13 cellular contexts compared by ENCODE assay signal in the genomic region with DNA sequence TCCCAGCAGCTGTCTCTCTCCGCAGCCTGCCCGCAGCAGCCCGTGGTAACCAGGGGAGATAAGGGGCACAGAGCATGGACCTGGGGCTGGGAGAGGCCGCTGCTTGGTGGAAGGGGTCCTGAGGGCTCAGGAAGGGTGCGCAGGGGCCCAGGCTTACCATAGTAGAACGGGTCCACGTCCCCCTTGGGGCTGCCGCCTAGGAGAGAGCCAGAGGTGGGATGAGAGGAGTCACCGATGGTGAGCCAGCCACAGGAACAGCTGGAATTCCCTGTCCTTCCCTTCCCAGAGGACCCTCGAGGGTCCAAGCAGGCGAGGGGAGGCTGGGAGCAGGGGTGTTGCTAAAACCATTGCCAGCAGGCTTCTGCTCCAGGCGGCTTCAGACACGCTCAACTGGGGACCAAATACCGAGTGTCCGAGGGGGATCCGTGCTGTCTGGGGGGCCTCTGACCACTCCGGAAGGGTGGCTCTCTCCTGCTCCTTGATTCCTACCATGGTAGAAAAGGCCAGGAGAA. TPM values are rescaled to one million over a fixed set of nuclear protein-coding genes. Genes with fewer than 3 reads are reported as not detected.
DNase-seq lines count a peak whose midpoint lies in the region; ATAC-seq, FAIRE-seq and TF ChIP-seq lines count a peak whose summit lies in the region.
"Had no signal": no experiment of that assay in that cellular context is flagged by ENCODE, and none has a peak within 500 bp of the region (broad histone marks: within the 10 kb centered on the region; RNA-seq: fewer than 3 reads in every experiment).

No MANE protein-coding gene starts in this region.

- H3K4me1 ChIP-seq in BLaER1 treated with 17β-estradiol and CSF1 and Interleukin-3, amounts not matched to agents 10 nM and 100 nM: peaks cover 78 to 97% (median 93%) of the 10 kb centered on the region in 10 experiments

- H3K9me3 Mint-ChIP-seq in nephron: no peaks in the 10 kb centered on the region
- H3K9me3 Mint-ChIP-seq: IgD-negative memory B cell, WTC11 had no signal

- no peaks in the 10 kb centered on the region for H4K20me1 ChIP-seq in BLaER1 treated with 17β-estradiol and CSF1 and Interleukin-3, amounts not matched to agents 10 nM and 100 nM

- H3K4me2 ChIP-seq in BLaER1 treated with 17β-estradiol and CSF1 and Interleukin-3, amounts not matched to agents 10 nM and 100 nM: peak overlapping the region; percentile 75 to 98 (median 93)

- H3K9ac ChIP-seq in BLaER1 treated with 17β-estradiol and CSF1 and Interleukin-3, amounts not matched to agents 10 nM and 100 nM: peak overlapping the region in 8 of 11 experiments; percentile 27 to 81 (median 76); a peak in 13 of 22 replicates

- no peaks in the 10 kb centered on the region for H3K36me3 ChIP-seq in BLaER1 treated with 17β-estradiol and CSF1 and Interleukin-3, amounts not matched to agents 10 nM and 100 nM
- H3K36me3 ChIP-seq in bronchial epithelial cell (ENCODE audit: control insufficient read depth, insufficient read depth, low read length): no peaks in the 10 kb centered on the region
- H3K36me3 ChIP-seq: BE2C, HAP-1 had no signal

- H3K27ac Mint-ChIP-seq in nephron: peak overlapping the region; percentile 91 to 98 (median 98)
- H3K27ac Mint-ChIP-seq: IgD-negative memory B cell, WTC11 had no signal

- no peaks in the 10 kb centered on the region for H3K27me3 ChIP-seq in BLaER1 treated with 17β-estradiol and CSF1 and Interleukin-3, amounts not matched to agents 10 nM and 100 nM
- H3K27me3 ChIP-seq in bronchial epithelial cell (ENCODE audit: control insufficient read depth, insufficient read depth, low read length): no peaks in the 10 kb centered on the region
- H3K27me3 ChIP-seq: BE2C had no signal

- DNase-seq in Jurkat, Clone E6-1 (ENCODE audit: low read depth, low spot score): no peak
- DNase-seq in bronchial epithelial cell (ENCODE audit: low read depth): no peak
- DNase-seq in anterior cingulate cortex (lab: John Stamatoyannopoulos, UW): no peak
- no peak for DNase-seq in NCI-H2029 (lab: John Stamatoyannopoulos, UW)

- peak; percentile 7 for FAIRE-seq in bronchial epithelial cell (lab: Jason Lieb, UNC)
- FAIRE-seq: small intestine had no signal

- H3K4me3 ChIP-seq in BLaER1 treated with 17β-estradiol and CSF1 and Interleukin-3, amounts not matched to agents 10 nM and 100 nM: peak overlapping the region in 1 of 10 experiments; percentile 2; a peak in 1 of 20 replicates
- peak overlapping the region; percentile 43 for H3K4me3 ChIP-seq in Jurkat, Clone E6-1 (ENCODE audit: low read length)
- H3K4me3 ChIP-seq in bronchial epithelial cell (ENCODE audit: low read depth, low read length): no peak overlapping the region
- H3K4me3 ChIP-seq: dorsolateral prefrontal cortex, HAP-1 had no signal

- H3K4me1 Mint-ChIP-seq in nephron: peaks cover 52% of the 10 kb centered on the region

- ATAC-seq in GM19467 (IDR thresholded peaks at IDR 0.05; ENCODE audit: unreplicated experiment): no peak

- peak overlapping the region; percentile 68 to 87 (median 76) for H3K4me3 Mint-ChIP-seq in nephron
- H3K4me3 Mint-ChIP-seq: IgD-negative memory B cell, WTC11 had no signal

- H3K27me3 Mint-ChIP-seq in nephron (ENCODE audit: low read depth): peaks cover 9% of the 10 kb centered on the region

- no peak for TF ChIP-seq CTCF in bronchial epithelial cell (IDR thresholded peaks at IDR 0.05; ENCODE audit: insufficient read depth, low read length, severe bottlenecking)
- no peak for TF ChIP-seq CTCF in nephron (IDR thresholded peaks at IDR 0.05; ENCODE audit: unreplicated experiment in 3 of 3)

- H3K9me3 ChIP-seq in BLaER1 treated with 17β-estradiol and CSF1 and Interleukin-3, amounts not matched to agents 10 nM and 100 nM (replicated peaks in 1 of 11): no peaks in the 10 kb centered on the region
- H3K9me3 ChIP-seq: BE2C, HAP-1 had no signal

- peaks cover 4% of the 10 kb centered on the region for H3K36me3 Mint-ChIP-seq in nephron (ENCODE audit: low read depth)
- H3K36me3 Mint-ChIP-seq: IgD-negative memory B cell, WTC11 had no signal

- H3K27ac ChIP-seq in BLaER1 treated with 17β-estradiol and CSF1 and Interleukin-3, amounts not matched to agents 10 nM and 100 nM: peak overlapping the region in 10 of 11 experiments; percentile 61 to 89 (median 87); a peak in 20 of 22 replicates

RNA-seq across cellular contexts. Expression of gene FXYD2, which starts 2.0 kb away (rescaled TPM):
- polyA plus RNA-seq in Jurkat, Clone E6-1 (2012; ENCODE audit: insufficient read depth, insufficient read length): 88.4 TPM
- total RNA-seq in bronchial epithelial cell: not detected in 2 replicates
- polyA plus RNA-seq: IgD-negative memory B cell had no signal

RNA-seq across cellular contexts. Expression of gene DSCAML1, which starts 25.6 kb away (rescaled TPM):
- not detected for polyA plus RNA-seq in Jurkat, Clone E6-1 (2012; ENCODE audit: insufficient read depth, insufficient read length)
- under 0.01 TPM in 1 of 2 replicates, not detected in the other for total RNA-seq in bronchial epithelial cell
- polyA plus RNA-seq: IgD-negative memory B cell had no signal

RNA-seq across cellular contexts. Expression of gene FXYD6, which starts 53.9 kb away (rescaled TPM):
- polyA plus RNA-seq in Jurkat, Clone E6-1 (2012; ENCODE audit: insufficient read depth, insufficient read length): 3.8 TPM
- total RNA-seq in bronchial epithelial cell: not detected in 2 replicates
- polyA plus RNA-seq: IgD-negative memory B cell had no signal
